8 cellular contexts compared by ENCODE assay signal in the genomic region with DNA sequence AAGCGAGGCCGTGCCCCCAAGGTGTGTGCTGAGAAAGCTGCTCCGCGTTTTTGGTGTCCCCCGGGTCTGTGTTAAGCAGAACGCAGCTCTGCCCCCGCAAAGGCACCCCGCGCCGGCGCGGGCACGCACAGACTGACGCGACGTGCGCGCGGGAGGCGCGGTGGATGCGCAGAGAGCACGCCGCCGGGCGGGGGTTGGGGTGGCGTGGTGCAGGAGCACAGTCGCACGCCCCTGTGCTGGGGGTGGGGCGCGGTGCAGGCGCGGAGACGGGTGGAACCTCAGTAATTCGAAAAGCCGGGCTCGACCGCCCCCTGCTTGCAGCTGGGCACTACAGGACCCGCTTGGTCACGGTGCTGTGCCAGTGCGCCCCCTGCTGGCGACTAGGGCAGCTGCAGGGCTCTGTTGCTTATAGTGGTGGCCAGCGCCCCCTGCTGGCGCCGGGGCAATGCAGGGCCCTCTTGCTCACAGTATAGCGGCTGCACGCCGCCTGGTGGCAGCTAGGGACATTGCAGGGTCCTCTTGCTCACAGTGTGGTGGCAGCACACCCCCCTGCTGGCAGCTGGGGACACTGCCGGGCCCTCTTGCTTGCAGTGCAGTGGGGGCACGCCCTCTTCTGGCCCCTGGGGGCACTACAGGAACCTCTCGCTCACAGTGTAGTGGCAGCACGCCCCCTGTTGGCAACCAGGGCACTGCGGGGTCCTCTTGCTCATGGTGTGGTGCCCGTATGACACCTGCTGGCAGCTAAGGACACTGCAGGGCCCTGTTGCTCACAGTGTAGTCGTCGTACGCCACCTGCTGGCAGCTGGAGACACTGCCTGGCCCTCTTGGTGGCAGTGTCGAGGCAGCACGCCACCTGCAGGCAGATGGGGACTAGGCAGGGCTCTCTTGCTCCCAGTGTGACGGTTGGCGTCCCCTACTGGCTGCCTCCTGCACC.
A peak's percentile ranks its signal among the peaks of the same experiment; 100 is the strongest.
DNase-seq lines count a peak whose midpoint lies in the region; ATAC-seq and TF ChIP-seq lines count a peak whose summit lies in the region.
"Not testable (repeated sequence)": the region's sequence is repeated elsewhere in the genome, so short reads cannot be mapped to it uniquely, and the experiment has no call there.

No MANE protein-coding gene starts in this region.

- H3K4me1 Mint-ChIP-seq in HFFc6 (ENCODE audit: low read depth), result not testable (repeated sequence)

- H3K27ac ChIP-seq in KMS-11; SK-N-SH (ENCODE audit: low read depth in 2 of 2, low read length in 1 of 2); osteoblast (ENCODE audit: low read depth, low read length); transverse colon: not testable (repeated sequence)

- H3K27me3 Mint-ChIP-seq in HFFc6 (ENCODE audit: insufficient read depth), result not testable (repeated sequence)

- not testable (repeated sequence) for H3K9me2 ChIP-seq in SK-N-SH

- H3K36me3 ChIP-seq in KMS-11 (ENCODE audit: insufficient read depth); SK-N-SH (replicated peaks in 1 of 2; ENCODE audit: control insufficient read depth in 1 of 2, insufficient read depth in 2 of 2, low read length in 1 of 2); osteoblast (ENCODE audit: insufficient read depth, low read length); transverse colon: not testable (repeated sequence)

- not testable (repeated sequence) for H3K27me3 ChIP-seq in KMS-11 (ENCODE audit: insufficient read depth, low read depth); SK-N-SH (ENCODE audit: insufficient read depth); osteoblast (ENCODE audit: insufficient read depth, low read length); transverse colon

- TF ChIP-seq CTCF in HFFc6 (IDR thresholded peaks at IDR 0.05) (peak; percentile 85), KMS-11 (conservative IDR thresholded peaks at IDR 0.05; ENCODE audit: low read depth, low read length) (peak; percentile 93), SK-N-SH (IDR thresholded peaks at IDR 0.05) (peak; percentile 45), fibroblast of pulmonary artery (IDR thresholded peaks at IDR 0.05; ENCODE audit: low read length, missing control alignments) (peak; percentile 14), osteoblast (IDR thresholded peaks at IDR 0.05; ENCODE audit: extremely low read depth, low read depth, low read length) (peak; percentile 17), transverse colon (IDR thresholded peaks at IDR 0.05) (peak in 3 of 5 experiments; percentile 26 to 34 (median 34))

- CTCF ChIA-PET in SK-N-SH (lab: Yijun Ruan, JAX), result interaction anchor here (1.1 kb wide), 1 partner anchor 183 kb away, joined by 3 read pairs; no protein-coding TSS in a partner anchor

- H3K79me2 ChIP-seq in KMS-11 (ENCODE audit: insufficient read depth, low read depth); SK-N-SH (ENCODE audit: insufficient read depth); osteoblast (ENCODE audit: insufficient read depth, low read length): not testable (repeated sequence)

- H3K4me2 ChIP-seq in KMS-11; SK-N-SH; osteoblast (ENCODE audit: insufficient read depth, low read length): not testable (repeated sequence)

- intact Hi-C loops in transverse colon (cut with DNase I; ENCODE audit: low total_unique reads), result not testable (repeated sequence)

- H3K9me3 Mint-ChIP-seq in HFFc6, result not testable (repeated sequence)

- not testable (repeated sequence) for H3K9me3 ChIP-seq in SK-N-SH; osteoblast (ENCODE audit: low read depth, low read length); transverse colon

- TF ChIP-seq EP300 in SK-N-SH (IDR thresholded peaks at IDR 0.05; ENCODE audit: borderline replicate concordance in 1 of 2, low read depth in 1 of 2, low read length in 1 of 2); transverse colon (IDR thresholded peaks at IDR 0.05; ENCODE audit: low read depth): not testable (repeated sequence)

- POLR2A ChIA-PET in SK-N-SH (lab: Yijun Ruan, JAX), result not testable (repeated sequence)

- in situ Hi-C loops in transverse colon (cut with MboI; ENCODE audit: low pct_ligation_motif_present in 1 of 4, low pct_unique_long_range_greater_than_20kb in 1 of 4, low sequenced_read_pairs in 3 of 4), result not testable (repeated sequence)

- H2AFZ ChIP-seq in KMS-11 (ENCODE audit: low read depth); SK-N-SH (ENCODE audit: low read depth); osteoblast (ENCODE audit: low read length): not testable (repeated sequence)

- not testable (repeated sequence) for TF ChIP-seq RAD21 in SK-N-SH (IDR thresholded peaks at IDR 0.05; ENCODE audit: low read length)

- not testable (repeated sequence) for H3K27ac Mint-ChIP-seq in HFFc6

- WGBS in SK-N-SH (ENCODE audit: low lambda C conversion rate), result 90% methylated on average over 32 of the region's 61 CpGs
- WGBS in transverse colon (ENCODE audit: low coverage in 1 of 2), 2 donors, result 91% methylated on average over 49 of the region's 61 CpGs; no CpG with 5 or more reads in 1 of the 2 donors

- not testable (repeated sequence) for H3K9ac ChIP-seq in KMS-11, SK-N-SH

- not testable (repeated sequence) for H3F3A ChIP-seq in SK-N-SH (replicated peaks; ENCODE audit: insufficient read depth)

- H3K4me3 ChIP-seq in KMS-11 (IDR thresholded peaks at IDR 0.05; ENCODE audit: insufficient read depth, low read depth, low read length); SK-N-SH (ENCODE audit: low read depth in 2 of 2, low read length in 1 of 2); fibroblast of pulmonary artery (replicated peaks; ENCODE audit: low read depth, low read length); osteoblast (ENCODE audit: insufficient read depth, low read length); transverse colon: not testable (repeated sequence)

- peak; percentile 92 for ATAC-seq in GM18499 (IDR thresholded peaks at IDR 0.05; ENCODE audit: insufficient read depth, unreplicated experiment)

- DNase-seq in HFFc6, result peak; percentile 6
- DNase-seq in SK-N-SH; osteoblast (ENCODE audit: insufficient read length, low spot score, missing footprints): not testable (repeated sequence)
- peak; percentile 97 to 98 for DNase-seq in activated T-cell treated with anti-CD3 and anti-CD28 coated beads, Interleukin-2, amount 50 U/mL, for 48 hours
- DNase-seq in fibroblast of pulmonary artery (ENCODE audit: low read depth), result peak; percentile 28
- peak; percentile 29 for DNase-seq in transverse colon

- H3K4me1 ChIP-seq in KMS-11 (ENCODE audit: low read depth, poor library complexity, severe bottlenecking), result peaks cover 39% of the 10 kb centered on the region
- not testable (repeated sequence) for H3K4me1 ChIP-seq in SK-N-SH (ENCODE audit: control insufficient read depth in 1 of 2, insufficient read depth in 2 of 2, low read depth in 1 of 2, low read length in 1 of 2); osteoblast (ENCODE audit: insufficient read depth, low read length); transverse colon

- not testable (repeated sequence) for TF ChIP-seq POLR2A in transverse colon (IDR thresholded peaks at IDR 0.05)

- H3K4me3 Mint-ChIP-seq in HFFc6, result not testable (repeated sequence)

- H3K36me3 Mint-ChIP-seq in HFFc6 (ENCODE audit: low read depth), result not testable (repeated sequence)

- not testable (repeated sequence) for H4K20me1 ChIP-seq in KMS-11 (ENCODE audit: insufficient read depth); SK-N-SH (ENCODE audit: insufficient read depth); osteoblast (ENCODE audit: insufficient read depth, low read length)

TF ChIP-seq in SK-N-SH, 30 proteins besides CTCF, POLR2A, EP300 and RAD21:
- TF ChIP-seq SMC3 (IDR thresholded peaks at IDR 0.05; ENCODE audit: low read depth, low read length), result 0 out of 2 replicates have a peak, but pooled peaks have one; percentile 7
TF ChIP-seq in SK-N-SH: peak in this region for 1; not testable (repeated sequence) for 29.

Comparison
In these comparisons a context has a peak if more than half of its experiments do, and no peak if none do; other contexts are left out.
1. CTCF ChIP-seq: peak in every context shown above with its lines; median percentile 93 in KMS-11; 85 in HFFc6; 45 in SK-N-SH; 34 in transverse colon; 17 in osteoblast; 14 in fibroblast of pulmonary artery.